In genomic region chr5:100900142-100900795, GRCh38 we compare ENCODE assay signal across 8 cellular contexts. TPM values are rescaled to one million over a fixed set of nuclear protein-coding genes. Genes with fewer than 3 reads are reported as not detected.
DNase-seq lines count a peak whose midpoint lies in the region; ATAC-seq and TF ChIP-seq lines count a peak whose summit lies in the region.

No MANE protein-coding gene starts in this region.

- TF ChIP-seq EP300 in stomach (IDR thresholded peaks at IDR 0.05): no peak

- H3K27me3 Mint-ChIP-seq in CD4-positive, alpha-beta T cell: no peaks in the 10 kb centered on the region
- H3K27me3 Mint-ChIP-seq in effector memory CD8-positive, alpha-beta T cell: no peaks in the 10 kb centered on the region
- H3K27me3 Mint-ChIP-seq in mesothelial cell of epicardium (ENCODE audit: low read depth): peaks cover 81% of the 10 kb centered on the region

- peak overlapping the region; percentile 84 for H3K27ac ChIP-seq in CD4-positive, alpha-beta T cell (ENCODE audit: low read depth, low read length)
- H3K27ac ChIP-seq in KOPT-K1 (ENCODE audit: low read depth, low read length, poor library complexity, severe bottlenecking) (peak overlapping the region; percentile 100), stomach (peak overlapping the region; percentile 68 to 85 (median 76))

- no peaks in the 10 kb centered on the region for H3K9me3 Mint-ChIP-seq in CD4-positive, alpha-beta T cell
- H3K9me3 Mint-ChIP-seq in effector memory CD8-positive, alpha-beta T cell: no peaks in the 10 kb centered on the region
- no peaks in the 10 kb centered on the region for H3K9me3 Mint-ChIP-seq in mesothelial cell of epicardium

- H3K4me3 ChIP-seq in stomach: peak overlapping the region; percentile 42 to 55 (median 52)

- H3K27me3 ChIP-seq in CD4-positive, alpha-beta T cell (ENCODE audit: control insufficient read depth, insufficient read depth, low read length): no peaks in the 10 kb centered on the region
- H3K27me3 ChIP-seq in stomach: peaks cover 2 to 54% (median 12%) of the 10 kb centered on the region in 3 donors

- peaks cover 0 to 45% (median 23%) of the 10 kb centered on the region in 4 donors for H3K4me1 ChIP-seq in stomach

- peak; percentile 42 for TF ChIP-seq CTCF in CD4-positive, alpha-beta T cell (IDR thresholded peaks at IDR 0.05)
- TF ChIP-seq CTCF in mesothelial cell of epicardium (IDR thresholded peaks at IDR 0.05; ENCODE audit: unreplicated experiment) (no peak), stomach (IDR thresholded peaks at IDR 0.05) (no peak)

- POLR2A ChIA-PET in CD4-positive, alpha-beta T cell (lab: Charles Lee): interaction anchor here (0.8 to 6.5 kb wide), 16 partner anchors 11 to 1971 kb away, joined by 3 to 181 read pairs (median 5); partner anchors contain the start of gene CHD1

- 6 to 9% (median 7%) methylated on average over 19 of the region's 19 CpGs for WGBS in stomach, 5 donors

- CTCF ChIA-PET in CD4-positive, alpha-beta T cell (lab: Charles Lee): interaction anchor here (0.6 to 3.9 kb wide), 10 partner anchors 9 to 162 kb away, joined by 3 to 14 read pairs (median 4); no protein-coding TSS in a partner anchor

- ATAC-seq in CD4-positive, alpha-beta T cell (ENCODE audit: poor library complexity): peak; percentile 5
- peak; percentile 9 for ATAC-seq in GM19397 (IDR thresholded peaks at IDR 0.05; ENCODE audit: unreplicated experiment)
- ATAC-seq in effector memory CD8-positive, alpha-beta T cell (replicated peaks): no peak

- TF ChIP-seq POLR2A in stomach (IDR thresholded peaks at IDR 0.05): no peak

- H3K4me3 Mint-ChIP-seq in CD4-positive, alpha-beta T cell: peak overlapping the region; percentile 92
- H3K4me3 Mint-ChIP-seq in effector memory CD8-positive, alpha-beta T cell: peak overlapping the region; percentile 97 to 98
- peak overlapping the region; percentile 66 for H3K4me3 Mint-ChIP-seq in mesothelial cell of epicardium

- peaks cover 62% of the 10 kb centered on the region for H3K4me1 Mint-ChIP-seq in CD4-positive, alpha-beta T cell (ENCODE audit: low read depth)
- peaks cover 46 to 71% of the 10 kb centered on the region in 2 donors for H3K4me1 Mint-ChIP-seq in effector memory CD8-positive, alpha-beta T cell (ENCODE audit: low read depth in 2 of 2)
- peaks cover 29% of the 10 kb centered on the region for H3K4me1 Mint-ChIP-seq in mesothelial cell of epicardium

- peaks cover 56% of the 10 kb centered on the region for H3K36me3 Mint-ChIP-seq in CD4-positive, alpha-beta T cell (ENCODE audit: low read depth)
- H3K36me3 Mint-ChIP-seq in effector memory CD8-positive, alpha-beta T cell (ENCODE audit: insufficient read depth): peaks cover 53% of the 10 kb centered on the region
- H3K36me3 Mint-ChIP-seq in mesothelial cell of epicardium: no peaks in the 10 kb centered on the region

- peak in 4 of 10 experiments; percentile 16 to 47 (median 24) for DNase-seq in CD4-positive, alpha-beta T cell
- peak; percentile 75 for DNase-seq in UCSD-AML1 (lab: John Stamatoyannopoulos, UW; ENCODE audit: unreplicated experiment)
- DNase-seq in effector memory CD8-positive, alpha-beta T cell: no peak
- peak in 1 of 2 experiments; percentile 39 for DNase-seq in mesothelial cell of epicardium (ENCODE audit: low spot score in 2 of 2, unreplicated experiment in 2 of 2)
- DNase-seq in stomach: peak; percentile 26
- DNase-seq in NCI-H2171 treated with DMSO at 0.1 percent for 48 hours (lab: John Stamatoyannopoulos, UW): no peak

- no peaks in the 10 kb centered on the region for H3K9me3 ChIP-seq in CD4-positive, alpha-beta T cell (ENCODE audit: control insufficient read depth, low read length)
- peaks cover 4% of the 10 kb centered on the region for H3K9me3 ChIP-seq in KOPT-K1 (ENCODE audit: insufficient read depth, low read length, poor library complexity, severe bottlenecking)
- no peaks in the 10 kb centered on the region for H3K9me3 ChIP-seq in stomach

- intact Hi-C loops in CD4-positive, alpha-beta T cell (cut with DNase I, micrococcal nuclease): loop anchor here (5.0 kb wide), 6 partner anchors 63 to 1973 kb away; partner anchors contain the start of genes FAM174A (in 2 of the 2) and CHD1 (in 1 of the 2)
- intact Hi-C loops in stomach (cut with DNase I; ENCODE audit: low total_unique reads): no loop called here

- peak overlapping the region; percentile 93 for H3K27ac Mint-ChIP-seq in CD4-positive, alpha-beta T cell
- peak overlapping the region; percentile 94 to 97 for H3K27ac Mint-ChIP-seq in effector memory CD8-positive, alpha-beta T cell
- no peak overlapping the region for H3K27ac Mint-ChIP-seq in mesothelial cell of epicardium

- H3K36me3 ChIP-seq in KOPT-K1 (ENCODE audit: insufficient read depth, low read length) (peaks cover 11% of the 10 kb centered on the region), stomach (no peaks in the 10 kb centered on the region)

RNA-seq across cellular contexts. Expression of gene ST8SIA4, which starts 2.8 kb away (rescaled TPM):
- 10 to 100 TPM; 17.8 to 19.5 TPM for total RNA-seq in CD4-positive, alpha-beta T cell
- 6.6 to 9.7 TPM (median 9.6 TPM) in 3 replicates for total RNA-seq in mesothelial cell of epicardium
- total RNA-seq in stomach: 1 to 10 TPM in 4 of 5 donors, under 1 TPM in 1; 0.29 to 7.7 (median 2.9) TPM
- 1 to 10 TPM in 1 of 3 donors, under 1 TPM in 2; 0.38 to 1.1 (median 0.44) TPM for polyA plus RNA-seq in stomach

Comparison
In these comparisons a context has a peak if more than half of its experiments do, and no peak if none do; other contexts are left out.
1. DNase-seq: peak in UCSD-AML1 (single experiment) and stomach (single experiment); none in effector memory CD8-positive, alpha-beta T cell (0 of 3) and NCI-H2171 treated with DMSO at 0.1 percent for 48 hours (single experiment).
2. Peak in every context shown above with its lines, with median percentiles within 50 percentile points of each other: H3K27ac ChIP-seq and H3K4me3 Mint-ChIP-seq.